In genomic region chr19:49876422-49877019, GRCh38 we compare ENCODE assay signal across 8 cellular contexts. TPM values are rescaled to one million over a fixed set of nuclear protein-coding genes. Genes with fewer than 3 reads are reported as not detected.
A peak's percentile ranks its signal among the peaks of the same experiment; 100 is the strongest.
DNase-seq lines count a peak whose midpoint lies in the region; ATAC-seq and TF ChIP-seq lines count a peak whose summit lies in the region.

No MANE protein-coding gene starts in this region.

- H3K4me3 ChIP-seq in trophoblast cell (ENCODE audit: low read depth, low read length) (peak overlapping the region; percentile 99), transverse colon (peak overlapping the region; percentile 91 to 98 (median 93))

- peak overlapping the region; percentile 89 for H3K4ac ChIP-seq in trophoblast cell (ENCODE audit: low read depth, low read length)

- in situ Hi-C loops in transverse colon (cut with MboI; ENCODE audit: low pct_ligation_motif_present in 1 of 4, low pct_unique_long_range_greater_than_20kb in 1 of 4, low sequenced_read_pairs in 3 of 4), result no loop called here

- CTCF ChIA-PET in GM10248 (lab: Yijun Ruan, JAX), result interaction anchor here (0.8 to 1.5 kb wide), 6 partner anchors 14 to 63 kb away, joined by 3 to 4 read pairs (median 4); partner anchors contain the start of genes FUZ and PTOV1

- peak overlapping the region; percentile 97 for H2BK120ac ChIP-seq in trophoblast cell (ENCODE audit: insufficient read depth, low read length, poor library complexity)

- H3K27ac Mint-ChIP-seq in activated naive CD8-positive, alpha-beta T cell treated with anti-CD3 and anti-CD28 coated beads, Interleukin-2, amount 10 ng/mL, durations not matched to agents 7 days and 5 days, result no peak overlapping the region

- H3K79me2 ChIP-seq in trophoblast cell (ENCODE audit: control insufficient read depth, insufficient read depth, low read length, poor library complexity), result peaks cover 20% of the 10 kb centered on the region

- no peaks in the 10 kb centered on the region for H3K27me3 Mint-ChIP-seq in activated naive CD8-positive, alpha-beta T cell treated with anti-CD3 and anti-CD28 coated beads, Interleukin-2, amount 10 ng/mL, durations not matched to agents 7 days and 5 days

- H3K4me1 Mint-ChIP-seq in activated naive CD8-positive, alpha-beta T cell treated with anti-CD3 and anti-CD28 coated beads, Interleukin-2, amount 10 ng/mL, durations not matched to agents 7 days and 5 days, result peaks cover 32% of the 10 kb centered on the region

- H3K9me3 ChIP-seq in trophoblast cell (ENCODE audit: insufficient read depth, low read depth, low read length), result no peaks in the 10 kb centered on the region
- H3K9me3 ChIP-seq in transverse colon, result no peaks in the 10 kb centered on the region

- peak overlapping the region; percentile 88 for H3K18ac ChIP-seq in trophoblast cell (ENCODE audit: low read length)

- ATAC-seq in HG02610 (IDR thresholded peaks at IDR 0.05; ENCODE audit: unreplicated experiment) (peak; percentile 42), SK-N-SH treated with all-trans-retinoic acid at 6 μM for 48 hours (peak; percentile 75), Right ventricle myocardium superior (ENCODE audit: poor library complexity) (peak; percentile 81)
- ATAC-seq in activated naive CD8-positive, alpha-beta T cell treated with anti-CD3 and anti-CD28 coated beads, Interleukin-2, amount 10 ng/mL, durations not matched to agents 7 days and 5 days (ENCODE audit: low read depth), result peak; percentile 59

- H3K27me3 ChIP-seq in trophoblast cell (ENCODE audit: insufficient read depth, low read length) (no peaks in the 10 kb centered on the region), transverse colon (no peaks in the 10 kb centered on the region)

- H3K9ac ChIP-seq in trophoblast cell (ENCODE audit: low read length), result peak overlapping the region; percentile 92

- H3K23ac ChIP-seq in trophoblast cell (ENCODE audit: low read length), result no peak overlapping the region

- H3K14ac ChIP-seq in trophoblast cell (ENCODE audit: low read length), result peak overlapping the region; percentile 96

- DNase-seq in GM10248 (ENCODE audit: extremely low spot score), result peak; percentile 88
- peak; percentile 98 for DNase-seq in NCI-H1105 (lab: John Stamatoyannopoulos, UW)
- peak; percentile 98 for DNase-seq in activated naive CD8-positive, alpha-beta T cell treated with anti-CD3 and anti-CD28 coated beads, Interleukin-2, amount 10 ng/mL, durations not matched to agents 7 days and 5 days
- peak; percentile 99 for DNase-seq in Right ventricle myocardium superior
- peak; percentile 99 for DNase-seq in trophoblast cell
- DNase-seq in transverse colon, result peak; percentile 98

- H3K4me1 ChIP-seq in trophoblast cell (ENCODE audit: control insufficient read depth in 1 of 2, insufficient read depth in 2 of 2, low read length in 2 of 2) (peaks cover 6 to 12% of the 10 kb centered on the region in 2 experiments), transverse colon (peaks cover 11 to 24% (median 17%) of the 10 kb centered on the region in 4 donors)

- H3K36me3 ChIP-seq in trophoblast cell (ENCODE audit: control insufficient read depth in 1 of 2, insufficient read depth in 2 of 2, low read length in 2 of 2) (peaks cover 39 to 42% of the 10 kb centered on the region in 2 experiments), transverse colon (peaks cover 0 to 16% (median 7%) of the 10 kb centered on the region in 4 donors)

- peak overlapping the region; percentile 92 for H3K27ac ChIP-seq in trophoblast cell (ENCODE audit: low read depth, low read length)
- peak overlapping the region; percentile 96 to 99 (median 98) for H3K27ac ChIP-seq in transverse colon

- no CpG with 5 or more reads among the region's 46 CpGs for WGBS in trophoblast cell (ENCODE audit: extremely low coverage, insufficient coverage, insufficient read length)
- 1% methylated on average over 28 of the region's 46 CpGs; no CpG with 5 or more reads in 1 of the 2 donors for WGBS in transverse colon (ENCODE audit: low coverage in 1 of 2), 2 donors

- H2BK12ac ChIP-seq in trophoblast cell (ENCODE audit: low read length), result no peak overlapping the region

- H4K12ac ChIP-seq in trophoblast cell (ENCODE audit: low read depth, low read length), result peak overlapping the region; percentile 84

- TF ChIP-seq POLR2A in transverse colon (IDR thresholded peaks at IDR 0.05), result peak; percentile 55

- H2AFZ ChIP-seq in trophoblast cell (ENCODE audit: insufficient read depth, low read length, poor library complexity), result peak overlapping the region; percentile 71

- no peaks in the 10 kb centered on the region for H3K9me3 Mint-ChIP-seq in activated naive CD8-positive, alpha-beta T cell treated with anti-CD3 and anti-CD28 coated beads, Interleukin-2, amount 10 ng/mL, durations not matched to agents 7 days and 5 days

- peak overlapping the region; percentile 95 for H2BK5ac ChIP-seq in trophoblast cell (ENCODE audit: low read depth, low read length, poor library complexity)

- peak overlapping the region; percentile 94 for H4K91ac ChIP-seq in trophoblast cell (ENCODE audit: low read depth, low read length)

- peak overlapping the region; percentile 98 for H4K8ac ChIP-seq in trophoblast cell (ENCODE audit: low read depth, low read length)

- intact Hi-C loops in Right ventricle myocardium superior (cut with DNase I) (no loop called here), transverse colon (cut with DNase I; ENCODE audit: low total_unique reads) (no loop called here)

- no peak for TF ChIP-seq CTCF in GM10248 (IDR thresholded peaks at IDR 0.05; ENCODE audit: control extremely low read depth, extremely low read depth, low read depth, missing control alignments)
- no peak for TF ChIP-seq CTCF in transverse colon (IDR thresholded peaks at IDR 0.05)

- no peak for TF ChIP-seq EP300 in transverse colon (IDR thresholded peaks at IDR 0.05; ENCODE audit: low read depth)

- POLR2A ChIA-PET in GM10248 (lab: Yijun Ruan, JAX), result interaction anchor here (0.6 to 1.5 kb wide), 5 partner anchors 12 to 110 kb away, joined by 3 to 11 read pairs (median 3); partner anchors contain the start of genes AP2A1, ATF5 and NUP62
- POLR2A ChIA-PET in activated naive CD8-positive, alpha-beta T cell treated with anti-CD3 and anti-CD28 coated beads, Interleukin-2, amount 10 ng/mL, durations not matched to agents 7 days and 5 days (lab: Charles Lee), result interaction anchor here (0.6 to 3.1 kb wide), 15 partner anchors 7 to 160 kb away, joined by 3 to 25 read pairs (median 5); partner anchors contain the start of genes ATF5, FUZ, IL4I1 and NUP62

- no peak overlapping the region for H3K4me3 Mint-ChIP-seq in activated naive CD8-positive, alpha-beta T cell treated with anti-CD3 and anti-CD28 coated beads, Interleukin-2, amount 10 ng/mL, durations not matched to agents 7 days and 5 days

- H3K36me3 Mint-ChIP-seq in activated naive CD8-positive, alpha-beta T cell treated with anti-CD3 and anti-CD28 coated beads, Interleukin-2, amount 10 ng/mL, durations not matched to agents 7 days and 5 days, result peaks cover 9% of the 10 kb centered on the region

- H3K4me2 ChIP-seq in trophoblast cell (ENCODE audit: low read length), result peak overlapping the region; percentile 94

- H2AK5ac ChIP-seq in trophoblast cell (ENCODE audit: low read length), result peak overlapping the region; percentile 83

- peaks cover 21% of the 10 kb centered on the region for H3K79me1 ChIP-seq in trophoblast cell (ENCODE audit: low read length)

RNA-seq across cellular contexts. Expression of gene AKT1S1, which starts 0.6 kb away (rescaled TPM):
- total RNA-seq in activated naive CD8-positive, alpha-beta T cell treated with anti-CD3 and anti-CD28 coated beads, Interleukin-2, amount 10 ng/mL, durations not matched to agents 7 days and 5 days, result 10 to 100 TPM; 17.3 to 19.9 TPM
- 35.0 TPM for total RNA-seq in Right ventricle myocardium superior
- polyA plus RNA-seq in trophoblast cell (2013), result 142 and 143 TPM in 2 replicates
- 10 to 100 TPM; 15.3 to 29.7 (median 22.7) TPM for total RNA-seq in transverse colon

RNA-seq across cellular contexts. Expression of gene TBC1D17, which starts 1.0 kb away (rescaled TPM):
- 10 to 100 TPM; 51.3 to 53.4 TPM for total RNA-seq in activated naive CD8-positive, alpha-beta T cell treated with anti-CD3 and anti-CD28 coated beads, Interleukin-2, amount 10 ng/mL, durations not matched to agents 7 days and 5 days
- total RNA-seq in Right ventricle myocardium superior (46.0 TPM), transverse colon (10 to 100 TPM; 26.4 to 80.8 (median 47.9) TPM)
- 38.8 and 40.1 TPM in 2 replicates for polyA plus RNA-seq in trophoblast cell (2013)

RNA-seq across cellular contexts. Expression of gene PNKP, which starts 9.1 kb away (rescaled TPM):
- 100 to 1,000 TPM; 144 to 160 TPM for total RNA-seq in activated naive CD8-positive, alpha-beta T cell treated with anti-CD3 and anti-CD28 coated beads, Interleukin-2, amount 10 ng/mL, durations not matched to agents 7 days and 5 days
- 36.3 TPM for total RNA-seq in Right ventricle myocardium superior
- polyA plus RNA-seq in trophoblast cell (2013), result 43.8 and 44.8 TPM in 2 replicates
- 100 to 1,000 TPM in 2 of 4 donors, 10 to 100 TPM in 2; 60.8 to 128 (median 99.6) TPM for total RNA-seq in transverse colon

RNA-seq across cellular contexts. Expression of gene IL4I1, which starts 20.2 kb away (rescaled TPM):
- total RNA-seq in activated naive CD8-positive, alpha-beta T cell treated with anti-CD3 and anti-CD28 coated beads, Interleukin-2, amount 10 ng/mL, durations not matched to agents 7 days and 5 days, result 1 to 10 TPM; 1.4 to 1.7 TPM
- total RNA-seq in Right ventricle myocardium superior (not detected), transverse colon (1 to 10 TPM in 1 of 4 donors, not detected in 3; 2.1 TPM)
- 0.30 and 0.33 TPM in 2 replicates for polyA plus RNA-seq in trophoblast cell (2013)

RNA-seq across cellular contexts. Expression of gene PTOV1, which starts 25.6 kb away (rescaled TPM):
- 100 to 1,000 TPM in 1 of 2 experiments, 10 to 100 TPM in 1; 99.7 to 102 TPM for total RNA-seq in activated naive CD8-positive, alpha-beta T cell treated with anti-CD3 and anti-CD28 coated beads, Interleukin-2, amount 10 ng/mL, durations not matched to agents 7 days and 5 days
- 120 TPM for total RNA-seq in Right ventricle myocardium superior
- polyA plus RNA-seq in trophoblast cell (2013), result 233 and 241 TPM in 2 replicates
- 100 to 1,000 TPM in 1 of 4 donors, 10 to 100 TPM in 3; 62.3 to 203 (median 66.8) TPM for total RNA-seq in transverse colon

Comparison
In these comparisons a context has a peak if more than half of its experiments do, and no peak if none do; other contexts are left out.
1. Peak in every context shown above with its lines: DNase-seq, ATAC-seq, H3K4me3 ChIP-seq and H3K27ac ChIP-seq.